14 cellular contexts compared by ENCODE assay signal in genomic region chr1:31583082-31583994, GRCh38. TPM values are rescaled to one million over a fixed set of nuclear protein-coding genes. Genes with fewer than 3 reads are reported as not detected.
A peak's percentile ranks its signal among the peaks of the same experiment; 100 is the strongest.
DNase-seq lines count a peak whose midpoint lies in the region; ATAC-seq and TF ChIP-seq lines count a peak whose summit lies in the region.
"Had no signal": no experiment of that assay in that cellular context is flagged by ENCODE, and none has a peak within 500 bp of the region (broad histone marks: within the 10 kb centered on the region; RNA-seq: fewer than 3 reads in every experiment).

No MANE protein-coding gene starts in this region.

- intact Hi-C loops in body of pancreas (cut with DNase I): no loop called here
- intact Hi-C loops in left cardiac atrium (cut with DNase I): no loop called here

- TF ChIP-seq CTCF in body of pancreas (IDR thresholded peaks at IDR 0.05) (no peak), osteoblast (IDR thresholded peaks at IDR 0.05; ENCODE audit: extremely low read depth, low read depth, low read length) (no peak), upper lobe of left lung (IDR thresholded peaks at IDR 0.05) (no peak)

- H4K20me1 ChIP-seq in osteoblast (ENCODE audit: insufficient read depth, low read length): no peaks in the 10 kb centered on the region

- no peak for TF ChIP-seq POLR2A in body of pancreas (IDR thresholded peaks at IDR 0.05)
- TF ChIP-seq POLR2A in upper lobe of left lung (IDR thresholded peaks at IDR 0.05): no peak

- H3K9me3 ChIP-seq in body of pancreas (no peaks in the 10 kb centered on the region), osteoblast (ENCODE audit: low read depth, low read length) (no peaks in the 10 kb centered on the region), upper lobe of left lung (no peaks in the 10 kb centered on the region)
- H3K9me3 ChIP-seq: SJSA1 had no signal

- no peak overlapping the region for H2AFZ ChIP-seq in osteoblast (ENCODE audit: low read length)

- WGBS in body of pancreas, 2 donors: 81 to 92% methylated on average over 11 to 16 of the region's 16 CpGs
- 74 to 85% methylated on average over 16 of the region's 16 CpGs for WGBS in upper lobe of left lung, 2 donors

- TF ChIP-seq EP300 in upper lobe of left lung (IDR thresholded peaks at IDR 0.05): peak in 1 of 4 donors; percentile 9

- ATAC-seq in body of pancreas (no peak), left cardiac atrium (peak; percentile 7 to 23), upper lobe of left lung (ENCODE audit: low FRiP score in 2 of 2) (no peak)

- H3K36me3 ChIP-seq in body of pancreas (replicated peaks in 1 of 2; ENCODE audit: insufficient read depth in 1 of 2, low read depth in 2 of 2) (no peaks in the 10 kb centered on the region), osteoblast (ENCODE audit: insufficient read depth, low read length) (peaks cover 18% of the 10 kb centered on the region), upper lobe of left lung (peaks cover 0 to 50% (median 13%) of the 10 kb centered on the region in 4 donors)
- H3K36me3 ChIP-seq: SJSA1 had no signal

- peak overlapping the region; percentile 17 to 67 (median 60) for H3K27ac ChIP-seq in body of pancreas
- H3K27ac ChIP-seq in osteoblast (ENCODE audit: low read depth, low read length): no peak overlapping the region
- peak overlapping the region; percentile 21 to 85 (median 79) for H3K27ac ChIP-seq in upper lobe of left lung
- H3K27ac ChIP-seq: SJSA1 had no signal

- H3K4me3 ChIP-seq in body of pancreas (no peak overlapping the region), osteoblast (ENCODE audit: insufficient read depth, low read length) (no peak overlapping the region), upper lobe of left lung (peak overlapping the region in 2 of 4 donors; percentile 8 to 21)
- H3K4me3 ChIP-seq: SJSA1 had no signal

- peak overlapping the region; percentile 2 for H3K4me2 ChIP-seq in osteoblast (ENCODE audit: insufficient read depth, low read length)

- H3K27me3 ChIP-seq in body of pancreas: no peaks in the 10 kb centered on the region
- H3K27me3 ChIP-seq in osteoblast (ENCODE audit: insufficient read depth, low read length): no peaks in the 10 kb centered on the region
- no peaks in the 10 kb centered on the region for H3K27me3 ChIP-seq in upper lobe of left lung
- H3K27me3 ChIP-seq: SJSA1 had no signal

- peaks cover 55% of the 10 kb centered on the region for H3K4me1 ChIP-seq in body of pancreas
- peaks cover 50% of the 10 kb centered on the region for H3K4me1 ChIP-seq in osteoblast (ENCODE audit: insufficient read depth, low read length)
- peaks cover 55 to 62% (median 61%) of the 10 kb centered on the region in 4 donors for H3K4me1 ChIP-seq in upper lobe of left lung

- H3K79me2 ChIP-seq in osteoblast (ENCODE audit: insufficient read depth, low read length): no peaks in the 10 kb centered on the region

- DNase-seq in body of pancreas (no peak), left cardiac atrium (no peak), osteoblast (ENCODE audit: insufficient read length, low spot score, missing footprints) (peak; percentile 76), upper lobe of left lung (no peak), dedifferentiated amniotic fluid mesenchymal stem cell (ENCODE audit: extremely low spot score) (no peak), midbrain (lab: John Stamatoyannopoulos, UW) (no peak), cerebellar nuclear complex (lab: John Stamatoyannopoulos, UW) (no peak)
- no peak for DNase-seq in stimulated activated naive CD4-positive, alpha-beta T cell treated with Interleukin-2 at 50 U/mL for 16 hours (lab: John Stamatoyannopoulos, UW)
- DNase-seq: activated CD4-positive, CD25-positive, alpha-beta regulatory T cell; activated T-cell treated with anti-CD3 and anti-CD28 coated beads, Interleukin-2, amount 50 U/mL, for 24 hours; erythroblast; NCI-H1436 had no signal

RNA-seq across cellular contexts. Expression of gene TINAGL1, which starts 7.0 kb away (rescaled TPM):
- total RNA-seq in body of pancreas (100 to 1,000 TPM in 1 of 2 donors, 10 to 100 TPM in 1; 47.2 to 148 TPM), left cardiac atrium (100 to 1,000 TPM; 128 to 175 TPM), osteoblast (31.5 and 50.3 TPM in 2 replicates), upper lobe of left lung (100 to 1,000 TPM in 3 of 6 donors, 10 to 100 TPM in 3; 71.3 to 191 (median 120) TPM)

RNA-seq across cellular contexts. Expression of gene HCRTR1, which starts 34.2 kb away (rescaled TPM):
- total RNA-seq in body of pancreas (not detected), left cardiac atrium (under 1 TPM; 0.42 to 0.44 TPM), osteoblast (not detected in 2 replicates), upper lobe of left lung (1 to 10 TPM in 1 of 6 donors, not detected in 5; 2.1 TPM)
- total RNA-seq: HT1080, SJSA1 had no signal

Comparison
In these comparisons a context has a peak if more than half of its experiments do, and no peak if none do; other contexts are left out.
1. ATAC-seq: peak in left cardiac atrium (2 of 2); none in body of pancreas (single experiment) and upper lobe of left lung (0 of 2).